In genomic region chr11:124865181-124865901, GRCh38 we compare ENCODE assay signal across 9 cellular contexts. TPM values are rescaled to one million over a fixed set of nuclear protein-coding genes. Genes with fewer than 3 reads are reported as not detected.
DNase-seq lines count a peak whose midpoint lies in the region; ATAC-seq and TF ChIP-seq lines count a peak whose summit lies in the region.
"Had no signal": no experiment of that assay in that cellular context is flagged by ENCODE, and none has a peak within 500 bp of the region (broad histone marks: within the 10 kb centered on the region; RNA-seq: fewer than 3 reads in every experiment).

Gene ROBO3 (plus strand): TSS chr11:124865432. CDS start chr11:124865578, 146 bp downstream.

- peak within 1 kb of the TSS; percentile 42 for H3K4me3 Mint-ChIP-seq in activated naive CD4-positive, alpha-beta T cell treated with anti-CD3 and anti-CD28 coated beads for 36 hours

- H3K4me1 ChIP-seq in left lung = peaks cover 9 to 52% of the 10 kb centered on the region in 2 donors
- peaks cover 0 to 61% (median 34%) of the 10 kb centered on the region in 4 donors for H3K4me1 ChIP-seq in tibial nerve

- in situ Hi-C loops in astrocyte of the cerebellum (cut with HindIII; ENCODE audit: low sequenced_read_pairs) = no loop called here

- H3K27me3 Mint-ChIP-seq in activated naive CD4-positive, alpha-beta T cell treated with anti-CD3 and anti-CD28 coated beads for 36 hours (ENCODE audit: low read depth) = peaks cover 91% of the 10 kb centered on the region

- H3K36me3 Mint-ChIP-seq in activated naive CD4-positive, alpha-beta T cell treated with anti-CD3 and anti-CD28 coated beads for 36 hours (ENCODE audit: low read depth) = no peaks in the 10 kb centered on the region

- ATAC-seq in left lung (no peak), HG03520 (IDR thresholded peaks at IDR 0.05; ENCODE audit: unreplicated experiment) (no peak)

- TF ChIP-seq CTCF in astrocyte of the cerebellum (IDR thresholded peaks at IDR 0.05; ENCODE audit: low read depth, low read length, missing control alignments) = no peak
- no peak for TF ChIP-seq CTCF in left lung (IDR thresholded peaks at IDR 0.05)
- no peak for TF ChIP-seq CTCF in tibial nerve (IDR thresholded peaks at IDR 0.05)

- no peak within 1 kb of the TSS for H3K27ac ChIP-seq in left lung
- no peak within 1 kb of the TSS for H3K27ac ChIP-seq in tibial nerve
- H3K27ac ChIP-seq: HL-60 had no signal

- H3K9me3 Mint-ChIP-seq in activated naive CD4-positive, alpha-beta T cell treated with anti-CD3 and anti-CD28 coated beads for 36 hours = no peaks in the 10 kb centered on the region

- no peak within 1 kb of the TSS for H3K27ac Mint-ChIP-seq in activated naive CD4-positive, alpha-beta T cell treated with anti-CD3 and anti-CD28 coated beads for 36 hours

- CTCF ChIA-PET in activated naive CD4-positive, alpha-beta T cell treated with anti-CD3 and anti-CD28 coated beads for 36 hours (lab: Charles Lee) = interaction anchor here (0.8 to 3.0 kb wide), 19 partner anchors 11 to 453 kb away, joined by 3 to 47 read pairs (median 5); no protein-coding TSS in a partner anchor

- intact Hi-C loops in activated naive CD4-positive, alpha-beta T cell treated with anti-CD3 and anti-CD28 coated beads for 36 hours (cut with micrococcal nuclease) = loop anchor here (10.0 kb wide), 1 partner anchor 451 kb away; no protein-coding TSS in a partner anchor
- intact Hi-C loops in left lung (cut with DNase I) = no loop called here

- no peak for TF ChIP-seq POLR2A in tibial nerve (IDR thresholded peaks at IDR 0.05)

- 2 to 6% methylated on average over 31 to 53 of the region's 53 CpGs for WGBS in tibial nerve, 2 donors

- H3K36me3 ChIP-seq in left lung (no peaks in the 10 kb centered on the region), tibial nerve (no peaks in the 10 kb centered on the region)

- peaks cover 37% of the 10 kb centered on the region for H3K4me1 Mint-ChIP-seq in activated naive CD4-positive, alpha-beta T cell treated with anti-CD3 and anti-CD28 coated beads for 36 hours (ENCODE audit: low read depth)

- H3K4me3 ChIP-seq in astrocyte of the cerebellum (ENCODE audit: low read depth, low read length) (peak within 1 kb of the TSS; percentile 32), left lung (peak within 1 kb of the TSS in 1 of 2 donors; percentile 1), tibial nerve (peak within 1 kb of the TSS in 3 of 4 donors; percentile 1 to 32 (median 26))

- H3K27me3 ChIP-seq in left lung (peaks cover 69 to 99% of the 10 kb centered on the region in 2 donors), tibial nerve (peaks cover 2 to 100% of the 10 kb centered on the region in 2 donors)

- DNase-seq in activated naive CD4-positive, alpha-beta T cell treated with anti-CD3 and anti-CD28 coated beads for 36 hours = no peak
- no peak for DNase-seq in activated naive CD4-positive, alpha-beta T cell treated with anti-CD3 and anti-CD28 coated beads, Interleukin-2, amount 50 U/mL, for 16 hours
- no peak for DNase-seq in astrocyte of the cerebellum (ENCODE audit: low read depth)
- no peak for DNase-seq in left lung
- no peak for DNase-seq in tibial nerve (ENCODE audit: low spot score in 2 of 2)
- DNase-seq in HUDEP-2 (lab: John Stamatoyannopoulos, UW; ENCODE audit: unreplicated experiment in 76 of 76) = no peak
- DNase-seq in H4 (ENCODE audit: low spot score) = no peak

- TF ChIP-seq EP300 in tibial nerve (IDR thresholded peaks at IDR 0.05) = no peak

- H3K9me3 ChIP-seq in left lung = no peaks in the 10 kb centered on the region
- H3K9me3 ChIP-seq in tibial nerve = no peaks in the 10 kb centered on the region

RNA-seq across cellular contexts. Expression of gene ROBO3, which starts in this region (rescaled TPM):
- 10 to 100 TPM; 24.2 to 24.5 TPM for total RNA-seq in activated naive CD4-positive, alpha-beta T cell treated with anti-CD3 and anti-CD28 coated beads for 36 hours
- total RNA-seq in left lung (10 to 100 TPM; 11.0 to 11.4 TPM), tibial nerve (10 to 100 TPM; 22.2 to 34.3 (median 24.8) TPM)
- 8.9 and 9.4 TPM in 2 replicates for total RNA-seq in H4 (2014; rRNA removed; shearing (Covaris generic))
